ENCODE assay signal across 22 cellular contexts in the genomic region with DNA sequence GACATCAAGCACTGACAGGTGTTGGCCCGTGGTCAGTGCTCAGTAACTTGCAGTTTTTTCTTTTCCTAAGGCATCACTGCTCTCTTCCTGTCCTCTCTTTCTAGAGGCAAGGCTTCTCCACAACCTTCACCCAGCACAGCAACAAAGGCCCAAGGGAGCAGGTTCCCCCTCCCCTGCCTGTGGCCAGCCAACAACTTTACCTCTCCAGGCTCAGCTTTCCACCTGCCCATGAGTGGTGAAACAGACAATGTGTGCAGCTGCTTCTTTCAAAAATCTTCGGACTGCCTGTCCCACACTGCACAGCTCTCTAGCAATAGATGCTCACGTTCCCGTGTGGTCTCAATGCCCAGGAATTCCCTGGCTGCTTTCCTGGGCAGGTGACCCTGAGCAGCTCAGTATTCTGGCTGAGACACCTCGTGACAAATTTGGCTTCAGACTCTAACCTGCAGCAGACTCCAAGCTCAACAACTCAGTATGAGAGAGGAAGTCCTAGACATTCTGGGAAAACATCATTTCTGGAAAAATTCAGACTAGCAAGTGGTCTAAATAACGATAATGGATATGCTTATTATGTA. TPM values are rescaled to one million over a fixed set of nuclear protein-coding genes. Genes with fewer than 3 reads are reported as not detected.
DNase-seq lines count a peak whose midpoint lies in the region; ATAC-seq, FAIRE-seq and TF ChIP-seq lines count a peak whose summit lies in the region.
"Had no signal": no experiment of that assay in that cellular context is flagged by ENCODE, and none has a peak within 500 bp of the region (broad histone marks: within the 10 kb centered on the region; RNA-seq: fewer than 3 reads in every experiment).

No MANE protein-coding gene starts in this region.

- intact Hi-C loops in pancreas (cut with DNase I) (no loop called here), natural killer cell (cut with micrococcal nuclease) (no loop called here)

- no peaks in the 10 kb centered on the region for H3K36me3 Mint-ChIP-seq in natural killer cell
- H3K36me3 Mint-ChIP-seq: CD8-positive, alpha-beta T cell had no signal

- peak overlapping the region in 1 of 2 donors; percentile 47 for H3K27ac Mint-ChIP-seq in natural killer cell
- H3K27ac Mint-ChIP-seq: CD8-positive, alpha-beta T cell had no signal

- H3K4me3 ChIP-seq in pancreas = no peak overlapping the region
- H3K4me3 ChIP-seq: SJCRH30 had no signal

- no peaks in the 10 kb centered on the region for H3K9me3 ChIP-seq in pancreas
- H3K9me3 ChIP-seq: BE2C, SJCRH30 had no signal

- H3K27me3 ChIP-seq in pancreas = no peaks in the 10 kb centered on the region
- H3K27me3 ChIP-seq: BE2C, SJCRH30 had no signal

- FAIRE-seq in pancreas (lab: Jason Lieb, UNC) = no peak

- ATAC-seq in pancreas (peak; percentile 76 to 89 (median 86)), GM19467 (IDR thresholded peaks at IDR 0.05; ENCODE audit: unreplicated experiment) (no peak), natural killer cell (no peak)
- ATAC-seq: CD8-positive, alpha-beta T cell had no signal

- no peaks in the 10 kb centered on the region for H3K9me3 Mint-ChIP-seq in natural killer cell
- H3K9me3 Mint-ChIP-seq: CD8-positive, alpha-beta T cell had no signal

- DNase-seq in DMS79 treated with DMSO at 0.1 percent for 48 hours (lab: John Stamatoyannopoulos, UW) (peak; percentile 2), DMS79 (lab: John Stamatoyannopoulos, UW) (no peak), NCI-H2196 (lab: John Stamatoyannopoulos, UW; ENCODE audit: unreplicated experiment) (peak; percentile 9), islet precursor cell (peak; percentile 53), pancreas (peak in 4 of 6 donors; percentile 76 to 83 (median 82)), natural killer cell (no peak)
- DNase-seq in stimulated activated CD4-positive, alpha-beta T cell treated with anti-CD3 and anti-CD28 coated beads, Interleukin-15, amount 100 ng/mL, for 24 hours = no peak
- DNase-seq: BE2C; CD8-positive, alpha-beta T cell; HCEC 1CT; KBM-7; NCI-H1105; NCI-H1694; NCI-H2171; NCI-H774; SJCRH30 had no signal

- peaks cover 19 to 31% of the 10 kb centered on the region in 2 donors for H3K27me3 Mint-ChIP-seq in natural killer cell (ENCODE audit: low read depth in 2 of 2)

- H3K36me3 ChIP-seq in pancreas = no peaks in the 10 kb centered on the region
- H3K36me3 ChIP-seq: BE2C, SJCRH30 had no signal

- 6 to 12% methylated on average over 6 of the region's 6 CpGs for WGBS in pancreas, 2 donors

- TF ChIP-seq CTCF in pancreas (IDR thresholded peaks at IDR 0.05) (no peak), natural killer cell (IDR thresholded peaks at IDR 0.05) (no peak)

- peaks cover 4 to 9% (median 6%) of the 10 kb centered on the region in 3 donors for H3K4me1 ChIP-seq in pancreas
- H3K4me1 ChIP-seq: BE2C, SJCRH30 had no signal

- no peak overlapping the region for H3K4me3 Mint-ChIP-seq in natural killer cell
- H3K4me3 Mint-ChIP-seq: CD8-positive, alpha-beta T cell had no signal

- peaks cover 21 to 34% of the 10 kb centered on the region in 2 donors for H3K4me1 Mint-ChIP-seq in natural killer cell

- H3K27ac ChIP-seq in pancreas = peak overlapping the region; percentile 10 to 54 (median 30)
- H3K27ac ChIP-seq: 22Rv1, SJCRH30 had no signal

RNA-seq across cellular contexts. Expression of a gene that starts 28.9 kb away (rescaled TPM):
- total RNA-seq in pancreas (1 to 10 TPM; 1.2 to 2.8 (median 2.3) TPM), natural killer cell (not detected)
- polyA plus RNA-seq in pancreas = 1 to 10 TPM; 4.6 to 7.7 TPM
- total RNA-seq: CD8-positive, alpha-beta T cell; G401; MCF 10A; NCI-H460 had no signal
- polyA plus RNA-seq: AG04450 had no signal

Comparison
In these comparisons a context has a peak if more than half of its experiments do, and no peak if none do; other contexts are left out.
1. DNase-seq: peak in DMS79 treated with DMSO at 0.1 percent for 48 hours (single experiment), NCI-H2196 (single experiment), islet precursor cell (single experiment) and pancreas (4 of 6); none in DMS79 (single experiment), stimulated activated CD4-positive, alpha-beta T cell treated with anti-CD3 and anti-CD28 coated beads, Interleukin-15, amount 100 ng/mL, for 24 hours (single experiment) and natural killer cell (single experiment).
2. ATAC-seq: peak in pancreas (4 of 4); none in GM19467 (single experiment) and natural killer cell (0 of 3).